In genomic region chr7:22990588-22990949, GRCh38 we compare ENCODE assay signal across 17 cellular contexts. TPM values are rescaled to one million over a fixed set of nuclear protein-coding genes. Genes with fewer than 3 reads are reported as not detected.
DNase-seq lines count a peak whose midpoint lies in the region; ATAC-seq, FAIRE-seq and TF ChIP-seq lines count a peak whose summit lies in the region.
"Had no signal": no experiment of that assay in that cellular context is flagged by ENCODE, and none has a peak within 500 bp of the region (broad histone marks: within the 10 kb centered on the region; RNA-seq: fewer than 3 reads in every experiment).

No MANE protein-coding gene starts in this region.

- H3K4me1 Mint-ChIP-seq in GM23338: peaks cover 60% of the 10 kb centered on the region

- no peaks in the 10 kb centered on the region for H4K20me1 ChIP-seq in GM23338 (replicated peaks; ENCODE audit: insufficient read depth)
- no peaks in the 10 kb centered on the region for H4K20me1 ChIP-seq in OCI-LY7 (ENCODE audit: insufficient read depth, low read length)
- peaks cover 2% of the 10 kb centered on the region for H4K20me1 ChIP-seq in endothelial cell of umbilical vein (replicated peaks; ENCODE audit: control insufficient read depth, extremely low read depth, insufficient read depth, low read length)

- H3F3A ChIP-seq in GM23338 (replicated peaks; ENCODE audit: low read depth): 0 out of 2 replicates have a peak, but pooled peaks cover 3% of the 10 kb centered on the region

- peaks cover 67% of the 10 kb centered on the region for H3K4me1 ChIP-seq in GM23338 (ENCODE audit: insufficient read depth)
- H3K4me1 ChIP-seq in OCI-LY7 (ENCODE audit: insufficient read depth, low read length, poor library complexity, severe bottlenecking): peaks cover 85% of the 10 kb centered on the region
- H3K4me1 ChIP-seq in endothelial cell of umbilical vein (ENCODE audit: control insufficient read depth, extremely low read depth, insufficient read depth, low read length): peaks cover 17% of the 10 kb centered on the region
- H3K4me1 ChIP-seq: right lobe of liver had no signal

- H3K27me3 Mint-ChIP-seq in GM23338 (ENCODE audit: insufficient read depth, low read depth, poor library complexity): no peaks in the 10 kb centered on the region
- H3K27me3 Mint-ChIP-seq: activated CD8-positive, alpha-beta T cell treated with anti-CD3 and anti-CD28 coated beads for 36 hours; CD8-positive, alpha-beta memory T cell had no signal

- H2AFZ ChIP-seq in GM23338: no peak overlapping the region
- no peak overlapping the region for H2AFZ ChIP-seq in OCI-LY7 (ENCODE audit: low read length)
- no peak overlapping the region for H2AFZ ChIP-seq in endothelial cell of umbilical vein (ENCODE audit: low read depth, low read length)

- 0 out of 2 replicates have a peak, but pooled peaks cover 4% of the 10 kb centered on the region for H3K9me2 ChIP-seq in GM23338 (ENCODE audit: insufficient read depth)
- H3K9me2 ChIP-seq in OCI-LY7 (ENCODE audit: insufficient read depth, low read length): no peaks in the 10 kb centered on the region

- no peaks in the 10 kb centered on the region for H3K36me3 ChIP-seq in GM23338 (ENCODE audit: insufficient read depth)
- peaks cover 60% of the 10 kb centered on the region for H3K36me3 ChIP-seq in OCI-LY7 (ENCODE audit: insufficient read depth, low read length)
- no peaks in the 10 kb centered on the region for H3K36me3 ChIP-seq in endothelial cell of umbilical vein (ENCODE audit: control insufficient read depth in 2 of 2, extremely low read depth in 1 of 2, insufficient read depth in 2 of 2, low read length in 2 of 2)
- H3K36me3 ChIP-seq: right lobe of liver had no signal

- no peaks in the 10 kb centered on the region for H3K27me3 ChIP-seq in GM23338 (ENCODE audit: insufficient read depth)
- no peaks in the 10 kb centered on the region for H3K27me3 ChIP-seq in endothelial cell of umbilical vein (ENCODE audit: control insufficient read depth in 2 of 2, insufficient read depth in 2 of 2, low read length in 2 of 2)
- H3K27me3 ChIP-seq: esophagus squamous epithelium, right lobe of liver had no signal

- no peak for FAIRE-seq in endothelial cell of umbilical vein (lab: Jason Lieb, UNC)

- DNase-seq in GM23338 (ENCODE audit: low spot score) (no peak), OCI-LY7 (ENCODE audit: low spot score) (no peak), endothelial cell of umbilical vein (ENCODE audit: low read depth, low spot score) (peak; percentile 8), skeletal muscle cell (ENCODE audit: low read depth) (peak; percentile 25), NCI-H446 (lab: John Stamatoyannopoulos, UW) (no peak), left ventricle myocardium superior (no peak)
- DNase-seq: activated CD8-positive, alpha-beta T cell treated with anti-CD3 and anti-CD28 coated beads for 36 hours; activated gamma-delta T cell; CD8-positive, alpha-beta memory T cell; esophagus squamous epithelium; islet precursor cell; MV-4-11; natural killer cell; right lobe of liver; T1000 had no signal

- peak overlapping the region; percentile 90 for H3K27ac Mint-ChIP-seq in GM23338
- H3K27ac Mint-ChIP-seq: activated CD8-positive, alpha-beta T cell treated with anti-CD3 and anti-CD28 coated beads for 36 hours; CD8-positive, alpha-beta memory T cell; natural killer cell had no signal

- H3K27ac ChIP-seq in GM23338 (ENCODE audit: low read depth) (peak overlapping the region; percentile 91), OCI-LY7 (ENCODE audit: low read depth, low read length, poor library complexity, severe bottlenecking) (peak overlapping the region; percentile 94), endothelial cell of umbilical vein (ENCODE audit: insufficient read depth, low read depth, low read length) (no peak overlapping the region)
- H3K27ac ChIP-seq: esophagus squamous epithelium, right lobe of liver, RWPE1 had no signal

- H3K9me3 Mint-ChIP-seq in GM23338: no peaks in the 10 kb centered on the region
- H3K9me3 Mint-ChIP-seq: activated CD8-positive, alpha-beta T cell treated with anti-CD3 and anti-CD28 coated beads for 36 hours; CD8-positive, alpha-beta memory T cell; natural killer cell had no signal

- POLR2A ChIA-PET in OCI-LY7 (lab: Charles Lee) (interaction anchor here (0.6 to 1.3 kb wide), 6 partner anchors 11 to 1015 kb away, joined by 3 to 6 read pairs (median 3); no protein-coding TSS in a partner anchor), endothelial cell of umbilical vein (lab: Charles Lee) (no interaction called here)

- H3K4me3 ChIP-seq in GM23338 (no peak overlapping the region), OCI-LY7 (ENCODE audit: low read depth, low read length, poor library complexity, severe bottlenecking) (peak overlapping the region; percentile 59), endothelial cell of umbilical vein (replicated peaks in 1 of 3; ENCODE audit: insufficient read depth in 1 of 3, low read depth in 1 of 3, low read length in 3 of 3) (no peak overlapping the region), skeletal muscle cell (ENCODE audit: low read depth, low read length) (no peak overlapping the region)
- H3K4me3 ChIP-seq: esophagus squamous epithelium, right lobe of liver had no signal

- CTCF ChIA-PET in OCI-LY7 (lab: Charles Lee; ENCODE audit: unreplicated experiment) (no interaction called here), endothelial cell of umbilical vein (lab: Charles Lee) (no interaction called here)

- dilution Hi-C loops in endothelial cell of umbilical vein (cut with MboI; ENCODE audit: extremely low pct_ligation_motif_present, low sequenced_read_pairs): no loop called here

- intact Hi-C loops in OCI-LY7 (cut with micrococcal nuclease; ENCODE audit: unreplicated experiment): loop anchor here (1.0 to 2.0 kb wide), 2 partner anchors 24 to 104 kb away; partner anchors contain the start of gene HYCC1
- intact Hi-C loops in endothelial cell of umbilical vein (cut with micrococcal nuclease): no loop called here
- intact Hi-C loops in left ventricle myocardium superior (cut with micrococcal nuclease): no loop called here

- H3K36me3 Mint-ChIP-seq in GM23338 (ENCODE audit: low read depth): peaks cover 14% of the 10 kb centered on the region; the same call in 2 of the 3 replicates
- H3K36me3 Mint-ChIP-seq: natural killer cell had no signal

- no peak overlapping the region for H3K4me3 Mint-ChIP-seq in GM23338
- H3K4me3 Mint-ChIP-seq: activated CD8-positive, alpha-beta T cell treated with anti-CD3 and anti-CD28 coated beads for 36 hours; CD8-positive, alpha-beta memory T cell; natural killer cell had no signal

- H3K79me2 ChIP-seq in GM23338 (replicated peaks; ENCODE audit: insufficient read depth) (peaks cover 79% of the 10 kb centered on the region), OCI-LY7 (ENCODE audit: insufficient read depth, low read depth, low read length) (peaks cover 91% of the 10 kb centered on the region), endothelial cell of umbilical vein (ENCODE audit: control insufficient read depth, insufficient read depth, low read length) (peaks cover 15% of the 10 kb centered on the region)

- H3K9me1 ChIP-seq in endothelial cell of umbilical vein (replicated peaks; ENCODE audit: control insufficient read depth, extremely low read depth, insufficient read depth, low read length): no peaks in the 10 kb centered on the region

- ATAC-seq in GM23338: no peak
- no peak for ATAC-seq in HG03354 (IDR thresholded peaks at IDR 0.05; ENCODE audit: poor library complexity, severe bottlenecking, unreplicated experiment)
- ATAC-seq in left ventricle myocardium superior: no peak
- ATAC-seq: activated CD8-positive, alpha-beta T cell treated with anti-CD3 and anti-CD28 coated beads for 36 hours; natural killer cell; right lobe of liver had no signal

- TF ChIP-seq CTCF in GM23338 (conservative IDR thresholded peaks at IDR 0.05; ENCODE audit: low read depth in 2 of 2) (no peak), OCI-LY7 (conservative IDR thresholded peaks at IDR 0.05; ENCODE audit: low read length) (no peak), endothelial cell of umbilical vein (IDR thresholded peaks at IDR 0.05; ENCODE audit: extremely low read depth in 1 of 2, insufficient read depth in 1 of 2, low read depth in 1 of 2, low read length in 2 of 2) (no peak)

- TF ChIP-seq POLR2A in endothelial cell of umbilical vein (IDR thresholded peaks at IDR 0.05; ENCODE audit: low read depth, low read length): no peak

- BruUV-seq in OCI-LY7 (replicated peaks; lab: Mats Ljungman, UMichigan) (TSS peak; percentile 99), endothelial cell of umbilical vein (replicated peaks; lab: Mats Ljungman, UMichigan) (no TSS peak)

- H3K9me3 ChIP-seq in OCI-LY7 (ENCODE audit: low read length) (no peaks in the 10 kb centered on the region; the same call in 1 of the 2 replicates), endothelial cell of umbilical vein (replicated peaks; ENCODE audit: control insufficient read depth, insufficient read depth, low read length) (no peaks in the 10 kb centered on the region)
- H3K9me3 ChIP-seq: esophagus squamous epithelium, right lobe of liver had no signal

- H3K9ac ChIP-seq in endothelial cell of umbilical vein (replicated peaks; ENCODE audit: extremely low read depth, insufficient read depth, low read length): no peak overlapping the region

- H3K4me2 ChIP-seq in GM23338: peak overlapping the region; percentile 63
- H3K4me2 ChIP-seq in OCI-LY7 (ENCODE audit: low read length): peak overlapping the region; percentile 56
- H3K4me2 ChIP-seq in endothelial cell of umbilical vein (ENCODE audit: insufficient read depth, low read length): no peak overlapping the region

TF ChIP-seq in GM23338, 12 proteins besides CTCF, POLR2A, EP300 and RAD21 (continues in another document):
- TF ChIP-seq ZNF331 (CRISPR knock-in tag; IDR thresholded peaks at IDR 0.05; ENCODE audit: low read depth): no peak

TF ChIP-seq in endothelial cell of umbilical vein, 7 proteins besides CTCF, POLR2A, EP300 and RAD21 (continues in another document):
- no peak for TF ChIP-seq FOS (IDR thresholded peaks at IDR 0.05; ENCODE audit: borderline replicate concordance, insufficient read depth, low read length)

RNA-seq across cellular contexts. Expression of gene HYCC1, which starts 23.4 kb away (rescaled TPM):
- 175 and 181 TPM in 2 replicates for total RNA-seq in GM23338 (2014; rRNA removed; shearing (Covaris generic))
- 42.4 and 55.4 TPM in 2 replicates for polyA plus RNA-seq in GM23338 (2016; fragmentation: Nextera tagmentation; extraction: Ambion mirVana)
- total RNA-seq in OCI-LY7 (2014; rRNA removed; shearing (Covaris generic)): 43.3 and 69.9 TPM in 2 replicates
- total RNA-seq in OCI-LY7 (2022): 157 and 171 TPM in 2 replicates
- total RNA-seq in endothelial cell of umbilical vein: 43.2 and 51.8 TPM in 2 replicates
- 9.5 and 14.5 TPM in 2 replicates for polyA plus RNA-seq in endothelial cell of umbilical vein
- polyA plus RNA-seq in endothelial cell of umbilical vein (2011; cell fraction: cytosol; rRNA removed): 19.3 and 25.8 TPM in 2 replicates
- 24.6 and 42.4 TPM in 2 replicates for polyA plus RNA-seq in endothelial cell of umbilical vein (2011; cell fraction: nucleus; rRNA removed)
- polyA plus RNA-seq in endothelial cell of umbilical vein (2012): 30.7 and 38.5 TPM in 2 replicates
- 21.0 and 29.4 TPM in 2 replicates for polyA minus RNA-seq in endothelial cell of umbilical vein
- 13.4 TPM for polyA minus RNA-seq in endothelial cell of umbilical vein (2011; cell fraction: cytosol; rRNA and poly(A)+ RNA removed)
- polyA minus RNA-seq in endothelial cell of umbilical vein (2011; cell fraction: nucleus; rRNA and poly(A)+ RNA removed): 38.2 and 42.8 TPM in 2 replicates
- 39.6 TPM for total RNA-seq in left ventricle myocardium superior

Comparison
In these comparisons a context has a peak if more than half of its experiments do, and no peak if none do; other contexts are left out.
1. DNase-seq: peak in endothelial cell of umbilical vein (single experiment) and skeletal muscle cell (single experiment); none in GM23338 (single experiment), OCI-LY7 (single experiment), NCI-H446 (0 of 2) and left ventricle myocardium superior (single experiment).